Comparison of ENCODE assay signal across 11 cellular contexts in genomic region chr7:131218727-131219128, GRCh38.
A peak's percentile ranks its signal among the peaks of the same experiment; 100 is the strongest.
DNase-seq lines count a peak whose midpoint lies in the region; ATAC-seq and FAIRE-seq lines count a peak whose summit lies in the region.
"Had no signal": no experiment of that assay in that cellular context is flagged by ENCODE, and none has a peak within 500 bp of the region (broad histone marks: within the 10 kb centered on the region; RNA-seq: fewer than 3 reads in every experiment).

No MANE protein-coding gene starts in this region.

- DNase-seq in GM19239 (ENCODE audit: insufficient read length, low spot score): no peak
- DNase-seq in stimulated activated naive CD8-positive, alpha-beta T cell treated with anti-CD3 and anti-CD28 coated beads, Interleukin-15, Interleukin-2, amounts not matched to agents 100 U/mL and 50 U/mL, for 24 hours: no peak
- DNase-seq in T-helper 1 cell: no peak
- no peak for DNase-seq in HCEC 1CT
- DNase-seq in AML-193 (lab: John Stamatoyannopoulos, UW): no peak
- DNase-seq: activated CD4-positive, alpha-beta memory T cell treated with anti-CD3 and anti-CD28 coated beads for 36 hours; NCI-H1092 treated with DMSO at 0.1 percent for 48 hours had no signal

- no peak overlapping the region for H3K4me3 Mint-ChIP-seq in activated T-helper 17 cell treated with anti-CD3 and anti-CD28 coated beads, Interleukin-2, amount 50 U/mL, for 72 hours
- H3K4me3 Mint-ChIP-seq: activated CD4-positive, alpha-beta memory T cell treated with anti-CD3 and anti-CD28 coated beads for 36 hours had no signal

- ATAC-seq in HG03520 (IDR thresholded peaks at IDR 0.05; ENCODE audit: unreplicated experiment): peak; percentile 68
- peak; percentile 23 for ATAC-seq in activated T-helper 17 cell treated with anti-CD3 and anti-CD28 coated beads, Interleukin-2, amount 50 U/mL, for 72 hours (replicated peaks)
- peak; percentile 66 for ATAC-seq in stimulated activated naive CD8-positive, alpha-beta T cell treated with anti-CD3 and anti-CD28 coated beads, Interleukin-15, Interleukin-2, amounts not matched to agents 100 U/mL and 50 U/mL, for 24 hours

- H3K27me3 Mint-ChIP-seq in activated T-helper 17 cell treated with anti-CD3 and anti-CD28 coated beads, Interleukin-2, amount 50 U/mL, for 72 hours: no peaks in the 10 kb centered on the region
- H3K27me3 Mint-ChIP-seq: activated CD4-positive, alpha-beta memory T cell treated with anti-CD3 and anti-CD28 coated beads for 36 hours; brain had no signal

- no peaks in the 10 kb centered on the region for H3K4me1 Mint-ChIP-seq in activated T-helper 17 cell treated with anti-CD3 and anti-CD28 coated beads, Interleukin-2, amount 50 U/mL, for 72 hours

- no peak overlapping the region for H3K27ac Mint-ChIP-seq in activated T-helper 17 cell treated with anti-CD3 and anti-CD28 coated beads, Interleukin-2, amount 50 U/mL, for 72 hours
- H3K27ac Mint-ChIP-seq: activated CD4-positive, alpha-beta memory T cell treated with anti-CD3 and anti-CD28 coated beads for 36 hours had no signal

- peaks cover 8% of the 10 kb centered on the region for H3K9me3 Mint-ChIP-seq in activated T-helper 17 cell treated with anti-CD3 and anti-CD28 coated beads, Interleukin-2, amount 50 U/mL, for 72 hours
- H3K9me3 Mint-ChIP-seq: activated CD4-positive, alpha-beta memory T cell treated with anti-CD3 and anti-CD28 coated beads for 36 hours had no signal

- peak; percentile 45 for FAIRE-seq in GM19239 (lab: Jason Lieb, UNC)
- FAIRE-seq: G401.6 had no signal

- no peaks in the 10 kb centered on the region for H3K36me3 Mint-ChIP-seq in activated T-helper 17 cell treated with anti-CD3 and anti-CD28 coated beads, Interleukin-2, amount 50 U/mL, for 72 hours (ENCODE audit: low read depth)
- H3K36me3 Mint-ChIP-seq: activated CD4-positive, alpha-beta memory T cell treated with anti-CD3 and anti-CD28 coated beads for 36 hours; brain had no signal
